In genomic region chr10:71443676-71444075, GRCh38 we compare ENCODE assay signal across 32 cellular contexts. TPM values are rescaled to one million over a fixed set of nuclear protein-coding genes. Genes with fewer than 3 reads are reported as not detected.
"Had no signal": no experiment of that assay in that cellular context is flagged by ENCODE, and none has a peak within 500 bp of the region (broad histone marks: within the 10 kb centered on the region; RNA-seq: fewer than 3 reads in every experiment).

No MANE protein-coding gene starts in this region.

- H3K9me3 Mint-ChIP-seq: activated B cell treated with CpG ODN at 0.5 μM for 24 hours; activated T-cell treated with anti-CD3 and anti-CD28 coated beads, Interleukin-2, amount 50 U/mL, for 4 hours; activated T-helper 2 cell treated with anti-CD3 and anti-CD28 coated beads, Interferon-gamma antibody, Interleukin-2, Interleukin-4, amounts not matched to agents 10 μg/mL and 5 μg/mL and 100 μg/mL, durations not matched to agents 14 hours and 24 hours and 36 hours; central memory CD8-positive, alpha-beta T cell; effector memory CD8-positive, alpha-beta T cell; naive B cell; stimulated activated naive B cell treated with anti-CD40 and anti-IgM and Interleukin-4, amounts not matched to agents 10 μg/mL and 1 μg/mL and 100 μg/mL, for 72 hours; type B pancreatic cell had no signal

- H3K4me3 ChIP-seq: adrenal gland, ascending aorta, breast epithelium, esophagus muscularis mucosa, lung, testis, vagina had no signal

- FAIRE-seq: colon, frontal cortex, keratinocyte had no signal

- H3K36me3 ChIP-seq: adrenal gland, ascending aorta, breast epithelium, esophagus muscularis mucosa, vagina had no signal

- H3K27ac ChIP-seq: adrenal gland, ascending aorta, breast epithelium, esophagus muscularis mucosa, testis, vagina had no signal

- H3K27me3 Mint-ChIP-seq: activated B cell treated with CpG ODN at 0.5 μM for 24 hours; activated naive CD8-positive, alpha-beta T cell; central memory CD8-positive, alpha-beta T cell; effector memory CD8-positive, alpha-beta T cell; stimulated activated naive B cell treated with anti-CD40 and anti-IgM and Interleukin-4, amounts not matched to agents 10 μg/mL and 1 μg/mL and 100 μg/mL, for 72 hours had no signal

- H3K4me1 ChIP-seq: adrenal gland, ascending aorta, breast epithelium, esophagus muscularis mucosa, testis, vagina had no signal

- H3K4me3 Mint-ChIP-seq: activated B cell treated with CpG ODN at 0.5 μM for 24 hours; activated naive CD8-positive, alpha-beta T cell; activated T-cell treated with anti-CD3 and anti-CD28 coated beads, Interleukin-2, amount 50 U/mL, for 4 hours; central memory CD8-positive, alpha-beta T cell; effector memory CD8-positive, alpha-beta T cell; naive B cell; stimulated activated naive B cell treated with anti-CD40 and anti-IgM and Interleukin-4, amounts not matched to agents 10 μg/mL and 1 μg/mL and 100 μg/mL, for 72 hours; type B pancreatic cell had no signal

- H3K4me1 Mint-ChIP-seq: activated B cell treated with CpG ODN at 0.5 μM for 24 hours; central memory CD8-positive, alpha-beta T cell; naive B cell; stimulated activated naive B cell treated with anti-CD40 and anti-IgM and Interleukin-4, amounts not matched to agents 10 μg/mL and 1 μg/mL and 100 μg/mL, for 72 hours had no signal

- ATAC-seq: activated T-cell treated with anti-CD3 and anti-CD28 coated beads, Interleukin-2, amount 50 U/mL, for 4 hours; effector memory CD8-positive, alpha-beta T cell; left colon; stimulated activated naive B cell treated with anti-CD40 and anti-IgM and Interleukin-4, amounts not matched to agents 10 μg/mL and 1 μg/mL and 100 μg/mL, for 72 hours had no signal

- H3K27ac Mint-ChIP-seq: activated B cell treated with CpG ODN at 0.5 μM for 24 hours; activated naive CD8-positive, alpha-beta T cell; activated T-helper 2 cell treated with anti-CD3 and anti-CD28 coated beads, Interferon-gamma antibody, Interleukin-2, Interleukin-4, amounts not matched to agents 10 μg/mL and 5 μg/mL and 100 μg/mL, durations not matched to agents 14 hours and 24 hours and 36 hours; effector memory CD8-positive, alpha-beta T cell; progenitor cell of endocrine pancreas; stimulated activated naive B cell treated with anti-CD40 and anti-IgM and Interleukin-4, amounts not matched to agents 10 μg/mL and 1 μg/mL and 100 μg/mL, for 72 hours; type B pancreatic cell had no signal

- H3K27me3 ChIP-seq: adrenal gland, ascending aorta, breast epithelium, esophagus muscularis mucosa, testis, vagina had no signal

- H3K36me3 Mint-ChIP-seq: activated naive CD8-positive, alpha-beta T cell; naive B cell; stimulated activated naive B cell treated with anti-CD40 and anti-IgM and Interleukin-4, amounts not matched to agents 10 μg/mL and 1 μg/mL and 100 μg/mL, for 72 hours; type B pancreatic cell had no signal

- H3K9me3 ChIP-seq: adrenal gland, ascending aorta, breast epithelium, esophagus muscularis mucosa, testis, vagina had no signal

- DNase-seq: activated B cell treated with CpG ODN at 0.5 μM for 24 hours; activated CD4-positive, alpha-beta T cell treated with anti-CD3 and anti-CD28 coated beads for 4 hours; activated CD4-positive, alpha-beta T cell treated with anti-CD3 and anti-CD28 coated beads, Interleukin-2, amount 50 U/mL, for 48 hours; activated CD8-positive, alpha-beta memory T cell treated with anti-CD3 and anti-CD28 coated beads, Interleukin-2, amount 50 U/mL, for 48 hours; activated naive CD4-positive, alpha-beta T cell; activated T-cell treated with anti-CD3 and anti-CD28 coated beads, Interleukin-2, amount 50 U/mL, for 4 hours; adrenal gland; effector memory CD8-positive, alpha-beta T cell; glutamatergic neuron; hypothalamus; left colon; naive B cell; retina; stimulated activated CD4-positive, alpha-beta T cell treated with anti-CD3 and anti-CD28 coated beads, Interleukin-2, amount 100 ng/mL, for 48 hours; stimulated activated CD8-positive, alpha-beta memory T cell treated with anti-CD3 and anti-CD28 coated beads, Interleukin-4, amount 100 ng/mL, for 48 hours; stimulated activated naive B cell treated with anti-CD40 and anti-IgM and Interleukin-4, amounts not matched to agents 10 μg/mL and 1 μg/mL and 100 μg/mL, for 72 hours; T-helper 9 cell; testis had no signal

RNA-seq across cellular contexts. Expression of gene CDH23, which starts 47.0 kb away (rescaled TPM):
- total RNA-seq: osteocyte had no signal
